In the genomic region with DNA sequence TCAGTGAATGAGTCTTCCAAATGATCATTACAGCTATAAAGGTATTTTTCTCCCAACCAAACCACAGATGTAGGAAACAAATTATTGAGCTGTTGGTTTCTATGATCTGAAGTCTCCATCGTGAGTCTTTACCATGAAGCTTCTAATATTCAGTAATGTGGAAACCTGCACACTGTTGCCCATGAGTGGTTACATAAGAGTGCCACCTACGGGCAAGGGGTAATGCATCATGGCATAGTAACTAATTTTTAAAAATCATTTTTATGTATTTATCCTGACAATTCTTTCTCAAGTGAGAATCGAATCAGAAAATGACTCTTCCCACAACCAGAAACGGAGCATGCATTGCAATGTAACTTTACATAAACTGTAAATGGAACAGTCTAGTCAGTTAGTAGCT, we compare ENCODE assay signal across 1 cellular context.
TF ChIP-seq lines count a peak whose summit lies in the region.

No MANE protein-coding gene starts in this region.

TF ChIP-seq in HCT116, 20 proteins besides CTCF, POLR2A, EP300 and RAD21 (continued from another document):
- TF ChIP-seq EZH2phosphoT487 (IDR thresholded peaks at IDR 0.05; ENCODE audit: borderline replicate concordance) (no peak), EZH2 (IDR thresholded peaks at IDR 0.05) (no peak), CEBPB (IDR thresholded peaks at IDR 0.05; ENCODE audit: low read depth) (no peak), SRF (IDR thresholded peaks at IDR 0.05; ENCODE audit: low read depth) (no peak), POLR2AphosphoS5 (IDR thresholded peaks at IDR 0.05; ENCODE audit: low read depth, low read length) (no peak), ZBTB33 (IDR thresholded peaks at IDR 0.05; ENCODE audit: extremely low read depth, insufficient replicate concordance, low read length) (no peak), SP1 (IDR thresholded peaks at IDR 0.05; ENCODE audit: low read depth) (no peak), ZFX (IDR thresholded peaks at IDR 0.05) (no peak), TCF7L2 (IDR thresholded peaks at IDR 0.05; ENCODE audit: borderline replicate concordance, extremely low read depth, insufficient read depth, insufficient read length) (no peak), FOSL1 (IDR thresholded peaks at IDR 0.05; ENCODE audit: low read depth) (no peak)
- TF ChIP-seq, protein P1, sequence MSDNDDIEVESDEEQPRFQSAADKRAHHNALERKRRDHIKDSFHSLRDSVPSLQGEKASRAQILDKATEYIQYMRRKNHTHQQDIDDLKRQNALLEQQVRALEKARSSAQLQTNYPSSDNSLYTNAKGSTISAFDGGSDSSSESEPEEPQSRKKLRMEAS (IDR thresholded peaks at IDR 0.05), result no peak
